In the genomic region with DNA sequence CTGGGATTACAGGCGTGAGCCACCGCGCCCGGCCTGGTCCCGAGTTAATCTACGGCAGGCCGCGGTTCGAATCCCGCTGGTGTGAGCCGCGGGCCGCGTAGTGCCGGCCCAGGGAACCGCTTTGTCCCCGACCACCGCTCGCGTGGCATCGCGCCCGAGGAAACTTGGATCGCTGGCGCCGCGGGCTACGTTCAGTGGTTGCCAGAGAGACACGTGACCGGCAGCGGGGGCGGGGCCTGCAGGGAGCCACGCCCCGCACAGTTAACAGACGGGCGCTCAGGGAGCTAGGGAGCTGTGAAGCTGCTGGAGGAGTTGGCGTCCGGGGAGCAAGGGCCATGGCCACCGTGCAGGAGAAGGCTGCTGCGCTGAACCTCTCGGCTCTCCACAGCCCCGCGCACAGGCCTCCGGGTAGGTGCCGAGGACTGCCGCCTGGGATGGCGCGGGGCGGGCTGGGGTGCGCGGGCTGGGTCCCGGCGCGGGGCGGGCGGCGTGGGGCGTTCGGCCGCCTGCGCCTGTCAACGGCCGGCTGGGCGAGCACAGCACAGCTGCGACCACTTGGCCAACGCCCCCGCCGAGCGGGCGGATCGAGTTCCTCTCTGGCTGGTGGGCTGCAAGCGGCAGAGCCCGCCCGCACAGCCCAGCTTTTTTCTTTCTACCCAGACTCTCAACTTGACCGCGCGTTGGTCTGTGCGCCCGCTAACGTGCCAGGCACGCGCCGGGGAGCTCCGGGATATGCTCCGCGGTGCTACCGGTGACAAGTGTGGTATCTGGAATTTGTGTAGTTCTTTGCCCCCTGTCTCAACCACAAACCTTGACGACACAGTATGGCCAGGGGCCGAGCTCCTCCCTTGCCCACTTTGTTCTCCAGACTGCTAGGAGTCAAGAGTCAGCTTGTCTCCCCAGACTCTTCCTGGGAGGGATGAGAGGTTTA, we compare ENCODE assay signal across 1 cellular context.
TF ChIP-seq lines count a peak whose summit lies in the region.

A gene (plus strand): TSS at position 258 of the 931 bp plus-strand sequence. CDS start 78 bp downstream, at position 336.

TF ChIP-seq in K562, 482 proteins besides CTCF, POLR2A, EP300 and RAD21 (continued from another document and continues in another):
- TF ChIP-seq, protein P1, sequence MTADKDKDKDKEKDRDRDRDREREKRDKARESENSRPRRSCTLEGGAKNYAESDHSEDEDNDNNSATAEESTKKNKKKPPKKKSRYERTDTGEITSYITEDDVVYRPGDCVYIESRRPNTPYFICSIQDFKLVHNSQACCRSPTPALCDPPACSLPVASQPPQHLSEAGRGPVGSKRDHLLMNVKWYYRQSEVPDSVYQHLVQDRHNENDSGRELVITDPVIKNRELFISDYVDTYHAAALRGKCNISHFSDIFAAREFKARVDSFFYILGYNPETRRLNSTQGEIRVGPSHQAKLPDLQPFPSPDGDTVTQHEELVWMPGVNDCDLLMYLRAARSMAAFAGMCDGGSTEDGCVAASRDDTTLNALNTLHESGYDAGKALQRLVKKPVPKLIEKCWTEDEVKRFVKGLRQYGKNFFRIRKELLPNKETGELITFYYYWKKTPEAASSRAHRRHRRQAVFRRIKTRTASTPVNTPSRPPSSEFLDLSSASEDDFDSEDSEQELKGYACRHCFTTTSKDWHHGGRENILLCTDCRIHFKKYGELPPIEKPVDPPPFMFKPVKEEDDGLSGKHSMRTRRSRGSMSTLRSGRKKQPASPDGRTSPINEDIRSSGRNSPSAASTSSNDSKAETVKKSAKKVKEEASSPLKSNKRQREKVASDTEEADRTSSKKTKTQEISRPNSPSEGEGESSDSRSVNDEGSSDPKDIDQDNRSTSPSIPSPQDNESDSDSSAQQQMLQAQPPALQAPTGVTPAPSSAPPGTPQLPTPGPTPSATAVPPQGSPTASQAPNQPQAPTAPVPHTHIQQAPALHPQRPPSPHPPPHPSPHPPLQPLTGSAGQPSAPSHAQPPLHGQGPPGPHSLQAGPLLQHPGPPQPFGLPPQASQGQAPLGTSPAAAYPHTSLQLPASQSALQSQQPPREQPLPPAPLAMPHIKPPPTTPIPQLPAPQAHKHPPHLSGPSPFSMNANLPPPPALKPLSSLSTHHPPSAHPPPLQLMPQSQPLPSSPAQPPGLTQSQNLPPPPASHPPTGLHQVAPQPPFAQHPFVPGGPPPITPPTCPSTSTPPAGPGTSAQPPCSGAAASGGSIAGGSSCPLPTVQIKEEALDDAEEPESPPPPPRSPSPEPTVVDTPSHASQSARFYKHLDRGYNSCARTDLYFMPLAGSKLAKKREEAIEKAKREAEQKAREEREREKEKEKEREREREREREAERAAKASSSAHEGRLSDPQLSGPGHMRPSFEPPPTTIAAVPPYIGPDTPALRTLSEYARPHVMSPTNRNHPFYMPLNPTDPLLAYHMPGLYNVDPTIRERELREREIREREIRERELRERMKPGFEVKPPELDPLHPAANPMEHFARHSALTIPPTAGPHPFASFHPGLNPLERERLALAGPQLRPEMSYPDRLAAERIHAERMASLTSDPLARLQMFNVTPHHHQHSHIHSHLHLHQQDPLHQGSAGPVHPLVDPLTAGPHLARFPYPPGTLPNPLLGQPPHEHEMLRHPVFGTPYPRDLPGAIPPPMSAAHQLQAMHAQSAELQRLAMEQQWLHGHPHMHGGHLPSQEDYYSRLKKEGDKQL (CRISPR knock-in tag; IDR thresholded peaks at IDR 0.05; ENCODE audit: borderline replicate concordance): no peak
- TF ChIP-seq MAFF (IDR thresholded peaks at IDR 0.05; ENCODE audit: low read length) (no peak), ESRRA (IDR thresholded peaks at IDR 0.05; ENCODE audit: borderline replicate concordance, low read depth) (0 out of 2 replicates have a peak, but pooled peaks have one; percentile 12), SRSF7 (optimal IDR thresholded peaks at IDR 0.05; ENCODE audit: low read depth, low read length) (no peak), NCOA1 (IDR thresholded peaks at IDR 0.05; ENCODE audit: low read depth) (no peak), TFAM (CRISPR knock-in tag; conservative IDR thresholded peaks at IDR 0.05) (no peak), DMBX1 (CRISPR knock-in tag; IDR thresholded peaks at IDR 0.05; ENCODE audit: borderline replicate concordance) (no peak), NFYB (IDR thresholded peaks at IDR 0.05; ENCODE audit: extremely low read depth, insufficient read length) (peak; percentile 74), ZNF830 (CRISPR knock-in tag; IDR thresholded peaks at IDR 0.05) (no peak), ZNF165 (CRISPR knock-in tag; IDR thresholded peaks at IDR 0.05; ENCODE audit: borderline replicate concordance) (no peak), RNF2 (IDR thresholded peaks at IDR 0.05) (0 out of 2 replicates have a peak, but pooled peaks have one; percentile 37), ZNF143 (CRISPR knock-in tag; IDR thresholded peaks at IDR 0.05) (0 out of 2 replicates have a peak, but pooled peaks have one; percentile 36), ZNF75A (CRISPR knock-in tag; IDR thresholded peaks at IDR 0.05) (no peak), PML (IDR thresholded peaks at IDR 0.05; ENCODE audit: low read length) (no peak), CHD2 (IDR thresholded peaks at IDR 0.05; ENCODE audit: low read depth, low read length) (no peak), KAT7 (CRISPR knock-in tag; IDR thresholded peaks at IDR 0.05; ENCODE audit: borderline replicate concordance) (no peak), HCFC1 (IDR thresholded peaks at IDR 0.05; ENCODE audit: low read depth, low read length) (peak; percentile 14; the same call in 1 of the 2 replicates), MYC (IDR thresholded peaks at IDR 0.05; ENCODE audit: low read depth, low read length) (no peak), MYC (CRISPR knock-in tag; IDR thresholded peaks at IDR 0.05; ENCODE audit: borderline replicate concordance, low read depth) (no peak), ZNF134 (CRISPR knock-in tag; conservative IDR thresholded peaks at IDR 0.05) (no peak), XRCC4 (IDR thresholded peaks at IDR 0.05; ENCODE audit: extremely low read depth, insufficient read depth, insufficient read length) (no peak)
- TF ChIP-seq, protein P2, sequence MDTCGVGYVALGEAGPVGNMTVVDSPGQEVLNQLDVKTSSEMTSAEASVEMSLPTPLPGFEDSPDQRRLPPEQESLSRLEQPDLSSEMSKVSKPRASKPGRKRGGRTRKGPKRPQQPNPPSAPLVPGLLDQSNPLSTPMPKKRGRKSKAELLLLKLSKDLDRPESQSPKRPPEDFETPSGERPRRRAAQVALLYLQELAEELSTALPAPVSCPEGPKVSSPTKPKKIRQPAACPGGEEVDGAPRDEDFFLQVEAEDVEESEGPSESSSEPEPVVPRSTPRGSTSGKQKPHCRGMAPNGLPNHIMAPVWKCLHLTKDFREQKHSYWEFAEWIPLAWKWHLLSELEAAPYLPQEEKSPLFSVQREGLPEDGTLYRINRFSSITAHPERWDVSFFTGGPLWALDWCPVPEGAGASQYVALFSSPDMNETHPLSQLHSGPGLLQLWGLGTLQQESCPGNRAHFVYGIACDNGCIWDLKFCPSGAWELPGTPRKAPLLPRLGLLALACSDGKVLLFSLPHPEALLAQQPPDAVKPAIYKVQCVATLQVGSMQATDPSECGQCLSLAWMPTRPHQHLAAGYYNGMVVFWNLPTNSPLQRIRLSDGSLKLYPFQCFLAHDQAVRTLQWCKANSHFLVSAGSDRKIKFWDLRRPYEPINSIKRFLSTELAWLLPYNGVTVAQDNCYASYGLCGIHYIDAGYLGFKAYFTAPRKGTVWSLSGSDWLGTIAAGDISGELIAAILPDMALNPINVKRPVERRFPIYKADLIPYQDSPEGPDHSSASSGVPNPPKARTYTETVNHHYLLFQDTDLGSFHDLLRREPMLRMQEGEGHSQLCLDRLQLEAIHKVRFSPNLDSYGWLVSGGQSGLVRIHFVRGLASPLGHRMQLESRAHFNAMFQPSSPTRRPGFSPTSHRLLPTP (IDR thresholded peaks at IDR 0.05; ENCODE audit: borderline replicate concordance, extremely low read depth, insufficient read length): no peak
- TF ChIP-seq, protein P3, sequence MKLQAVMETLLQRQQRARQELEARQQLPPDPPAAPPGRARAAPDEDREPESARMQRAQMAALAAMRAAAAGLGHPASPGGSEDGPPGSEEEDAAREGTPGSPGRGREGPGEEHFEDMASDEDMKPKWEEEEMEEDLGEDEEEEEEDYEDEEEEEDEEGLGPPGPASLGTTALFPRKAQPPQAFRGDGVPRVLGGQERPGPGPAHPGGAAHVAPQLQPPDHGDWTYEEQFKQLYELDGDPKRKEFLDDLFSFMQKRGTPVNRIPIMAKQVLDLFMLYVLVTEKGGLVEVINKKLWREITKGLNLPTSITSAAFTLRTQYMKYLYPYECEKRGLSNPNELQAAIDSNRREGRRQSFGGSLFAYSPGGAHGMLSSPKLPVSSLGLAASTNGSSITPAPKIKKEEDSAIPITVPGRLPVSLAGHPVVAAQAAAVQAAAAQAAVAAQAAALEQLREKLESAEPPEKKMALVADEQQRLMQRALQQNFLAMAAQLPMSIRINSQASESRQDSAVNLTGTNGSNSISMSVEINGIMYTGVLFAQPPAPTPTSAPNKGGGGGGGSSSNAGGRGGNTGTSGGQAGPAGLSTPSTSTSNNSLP (IDR thresholded peaks at IDR 0.05; ENCODE audit: borderline replicate concordance, low read depth, low read length): no peak
- TF ChIP-seq, protein P4, sequence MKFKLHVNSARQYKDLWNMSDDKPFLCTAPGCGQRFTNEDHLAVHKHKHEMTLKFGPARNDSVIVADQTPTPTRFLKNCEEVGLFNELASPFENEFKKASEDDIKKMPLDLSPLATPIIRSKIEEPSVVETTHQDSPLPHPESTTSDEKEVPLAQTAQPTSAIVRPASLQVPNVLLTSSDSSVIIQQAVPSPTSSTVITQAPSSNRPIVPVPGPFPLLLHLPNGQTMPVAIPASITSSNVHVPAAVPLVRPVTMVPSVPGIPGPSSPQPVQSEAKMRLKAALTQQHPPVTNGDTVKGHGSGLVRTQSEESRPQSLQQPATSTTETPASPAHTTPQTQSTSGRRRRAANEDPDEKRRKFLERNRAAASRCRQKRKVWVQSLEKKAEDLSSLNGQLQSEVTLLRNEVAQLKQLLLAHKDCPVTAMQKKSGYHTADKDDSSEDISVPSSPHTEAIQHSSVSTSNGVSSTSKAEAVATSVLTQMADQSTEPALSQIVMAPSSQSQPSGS (CRISPR knock-in tag; IDR thresholded peaks at IDR 0.05): no peak
- TF ChIP-seq, protein P5, sequence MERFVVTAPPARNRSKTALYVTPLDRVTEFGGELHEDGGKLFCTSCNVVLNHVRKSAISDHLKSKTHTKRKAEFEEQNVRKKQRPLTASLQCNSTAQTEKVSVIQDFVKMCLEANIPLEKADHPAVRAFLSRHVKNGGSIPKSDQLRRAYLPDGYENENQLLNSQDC (CRISPR knock-in tag; IDR thresholded peaks at IDR 0.05): no peak
- TF ChIP-seq, protein P6, sequence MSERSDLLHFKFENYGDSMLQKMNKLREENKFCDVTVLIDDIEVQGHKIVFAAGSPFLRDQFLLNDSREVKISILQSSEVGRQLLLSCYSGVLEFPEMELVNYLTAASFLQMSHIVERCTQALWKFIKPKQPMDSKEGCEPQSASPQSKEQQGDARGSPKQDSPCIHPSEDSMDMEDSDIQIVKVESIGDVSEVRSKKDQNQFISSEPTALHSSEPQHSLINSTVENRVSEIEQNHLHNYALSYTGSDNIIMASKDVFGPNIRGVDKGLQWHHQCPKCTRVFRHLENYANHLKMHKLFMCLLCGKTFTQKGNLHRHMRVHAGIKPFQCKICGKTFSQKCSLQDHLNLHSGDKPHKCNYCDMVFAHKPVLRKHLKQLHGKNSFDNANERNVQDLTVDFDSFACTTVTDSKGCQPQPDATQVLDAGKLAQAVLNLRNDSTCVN (CRISPR knock-in tag; IDR thresholded peaks at IDR 0.05): no peak
